In genomic region chr2:109031481-109032228, GRCh38 we compare ENCODE assay signal across 8 cellular contexts. TPM values are rescaled to one million over a fixed set of nuclear protein-coding genes. Genes with fewer than 3 reads are reported as not detected.
DNase-seq lines count a peak whose midpoint lies in the region; ATAC-seq and TF ChIP-seq lines count a peak whose summit lies in the region.

No MANE protein-coding gene starts in this region.

- H3K9me3 Mint-ChIP-seq in endothelial cell (ENCODE audit: unreplicated experiment), result peaks cover 5% of the 10 kb centered on the region
- H3K9me3 Mint-ChIP-seq in naive B cell, result no peaks in the 10 kb centered on the region

- H3K27me3 Mint-ChIP-seq in endothelial cell (ENCODE audit: unreplicated experiment) (peaks cover 4% of the 10 kb centered on the region), naive B cell (no peaks in the 10 kb centered on the region)

- peaks cover 5% of the 10 kb centered on the region for H3K4me1 Mint-ChIP-seq in endothelial cell (ENCODE audit: unreplicated experiment)
- peaks cover 11 to 20% (median 14%) of the 10 kb centered on the region in 3 donors for H3K4me1 Mint-ChIP-seq in naive B cell

- H3K27ac ChIP-seq in BLaER1, result peak overlapping the region; percentile 78

- DNase-seq in NCI-H128 (lab: John Stamatoyannopoulos, UW; ENCODE audit: unreplicated experiment) (peak; percentile 22), endothelial cell (ENCODE audit: low spot score) (peak; percentile 59), naive B cell (peak; percentile 26)
- DNase-seq in activated CD8-positive, alpha-beta memory T cell treated with anti-CD3 and anti-CD28 coated beads for 1 hour (ENCODE audit: extremely low read depth in 1 of 2, low read depth in 1 of 2), result peak; percentile 40 to 46
- DNase-seq in stimulated activated CD8-positive, alpha-beta memory T cell treated with anti-CD3 and anti-CD28 coated beads, Interleukin-7, amount 100 ng/mL, for 4 hours (ENCODE audit: low read depth in 2 of 2), result peak; percentile 37 to 50

- ATAC-seq in GM21381 (IDR thresholded peaks at IDR 0.05; ENCODE audit: unreplicated experiment), result peak; percentile 72
- ATAC-seq in naive B cell (ENCODE audit: low read depth in 2 of 2), result peak; percentile 71 to 72
- ATAC-seq in GM18858 (IDR thresholded peaks at IDR 0.05; ENCODE audit: unreplicated experiment), result no peak

- no peaks in the 10 kb centered on the region for H3K27me3 ChIP-seq in BLaER1

- H4K20me1 ChIP-seq in BLaER1, result no peaks in the 10 kb centered on the region

- peaks cover 10% of the 10 kb centered on the region for H3K9me3 ChIP-seq in BLaER1

- peak overlapping the region; percentile 66 for H3K4me3 ChIP-seq in BLaER1

- no peak for TF ChIP-seq CTCF in endothelial cell (IDR thresholded peaks at IDR 0.05; ENCODE audit: unreplicated experiment)

- H3K36me3 ChIP-seq in BLaER1, result no peaks in the 10 kb centered on the region

- H3K9ac ChIP-seq in BLaER1, result peak overlapping the region; percentile 74

- H3K27ac Mint-ChIP-seq in endothelial cell (ENCODE audit: unreplicated experiment) (no peak overlapping the region), naive B cell (peak overlapping the region; percentile 48 to 95 (median 74))

- H3K36me3 Mint-ChIP-seq in endothelial cell (ENCODE audit: low read depth, unreplicated experiment), result peaks cover 4% of the 10 kb centered on the region
- no peaks in the 10 kb centered on the region for H3K36me3 Mint-ChIP-seq in naive B cell

- H3K4me1 ChIP-seq in BLaER1, result peaks cover 18% of the 10 kb centered on the region

- peak overlapping the region; percentile 92 for H3K4me2 ChIP-seq in BLaER1

- peak overlapping the region; percentile 77 for H3K4me3 Mint-ChIP-seq in endothelial cell (ENCODE audit: unreplicated experiment)
- peak overlapping the region; percentile 81 to 94 (median 89) for H3K4me3 Mint-ChIP-seq in naive B cell

RNA-seq across cellular contexts. Expression of gene EDAR, which starts 42.6 kb away (rescaled TPM):
- not detected for total RNA-seq in endothelial cell (ENCODE audit: unreplicated experiment)
- under 1 TPM in 1 of 6 donors, not detected in 5; 0.05 TPM for polyA plus RNA-seq in naive B cell (ENCODE audit: low read depth in 6 of 6)
